ENCODE assay signal across 10 cellular contexts in genomic region chr20:63737690-63737939, GRCh38. TPM values are rescaled to one million over a fixed set of nuclear protein-coding genes. Genes with fewer than 3 reads are reported as not detected.
DNase-seq lines count a peak whose midpoint lies in the region; ATAC-seq and TF ChIP-seq lines count a peak whose summit lies in the region.
"Had no signal": no experiment of that assay in that cellular context is flagged by ENCODE, and none has a peak within 500 bp of the region (broad histone marks: within the 10 kb centered on the region; RNA-seq: fewer than 3 reads in every experiment).

No MANE protein-coding gene starts in this region.

- WGBS in esophagus, 2 donors, result 3 to 12% methylated on average over 14 to 25 of the region's 25 CpGs

- peak overlapping the region; percentile 75 for H3K9ac ChIP-seq in KMS-11

- H3K4me2 ChIP-seq in KMS-11, result peak overlapping the region; percentile 94

- H3K27me3 ChIP-seq in KMS-11 (ENCODE audit: insufficient read depth, low read depth) (no peaks in the 10 kb centered on the region), esophagus (ENCODE audit: control insufficient read depth in 1 of 2, insufficient read depth in 2 of 2, low read length in 2 of 2) (no peaks in the 10 kb centered on the region)

- no peak for ATAC-seq in HG03196 (IDR thresholded peaks at IDR 0.05; ENCODE audit: unreplicated experiment)
- no peak for ATAC-seq in GM18498 (IDR thresholded peaks at IDR 0.05; ENCODE audit: unreplicated experiment)

- H3K79me2 ChIP-seq in KMS-11 (ENCODE audit: insufficient read depth, low read depth), result peaks cover 11% of the 10 kb centered on the region; the same call in 1 of the 2 replicates

- peak overlapping the region; percentile 80 for H3K27ac ChIP-seq in KMS-11
- H3K27ac ChIP-seq in esophagus (ENCODE audit: low read depth in 2 of 2, low read length in 1 of 2), result peak overlapping the region; percentile 27 to 49

- in situ Hi-C loops in GM13977 (cut with MboI; ENCODE audit: low pct_unique_long_range_greater_than_20kb, low sequenced_read_pairs, unreplicated experiment), result no loop called here

- H3K36me3 ChIP-seq in KMS-11 (ENCODE audit: insufficient read depth), result no peaks in the 10 kb centered on the region
- H3K36me3 ChIP-seq in esophagus (ENCODE audit: control insufficient read depth in 2 of 2, insufficient read depth in 2 of 2, low read length in 1 of 2), result peaks cover 0 to 32% of the 10 kb centered on the region in 2 donors

- H2AFZ ChIP-seq in KMS-11 (ENCODE audit: low read depth), result no peak overlapping the region

- DNase-seq in retinal pigment epithelial cell (ENCODE audit: low read depth) (no peak), GM13977 (ENCODE audit: low spot score) (no peak)
- DNase-seq: DMS79 treated with DMSO at 0.1 percent for 48 hours, MV-4-11, NCI-H82 had no signal

- H4K20me1 ChIP-seq in KMS-11 (ENCODE audit: insufficient read depth), result no peaks in the 10 kb centered on the region

- H3K4me1 ChIP-seq in KMS-11 (ENCODE audit: low read depth, poor library complexity, severe bottlenecking), result peaks cover 40% of the 10 kb centered on the region
- peaks cover 6 to 31% of the 10 kb centered on the region in 2 donors for H3K4me1 ChIP-seq in esophagus (ENCODE audit: control insufficient read depth in 2 of 2, insufficient read depth in 2 of 2, low read length in 1 of 2)

- H3K4me3 ChIP-seq in GM08714 (ENCODE audit: low read length) (peak overlapping the region; percentile 55; the same call in 1 of the 2 replicates), KMS-11 (IDR thresholded peaks at IDR 0.05; ENCODE audit: insufficient read depth, low read depth, low read length) (no peak overlapping the region), esophagus (ENCODE audit: low read depth in 1 of 2, low read length in 2 of 2) (peak overlapping the region; percentile 25 to 51), retinal pigment epithelial cell (ENCODE audit: low read length) (peak overlapping the region; percentile 24)

- TF ChIP-seq CTCF in KMS-11 (conservative IDR thresholded peaks at IDR 0.05; ENCODE audit: low read depth, low read length) (no peak), retinal pigment epithelial cell (conservative IDR thresholded peaks at IDR 0.05; ENCODE audit: low read depth, low read length) (no peak), GM13977 (IDR thresholded peaks at IDR 0.05; ENCODE audit: extremely low read depth, insufficient read depth, missing control alignments) (no peak)

- no peaks in the 10 kb centered on the region for H3K9me3 ChIP-seq in esophagus (ENCODE audit: control insufficient read depth in 2 of 2, insufficient read depth in 1 of 2, low read depth in 1 of 2, low read length in 1 of 2)

RNA-seq across cellular contexts. Expression of gene LIME1, which starts 1.2 kb away (rescaled TPM):
- 10 to 100 TPM; 12.6 to 24.5 TPM for polyA plus RNA-seq in esophagus

RNA-seq across cellular contexts. Expression of gene SLC2A4RG, which starts 2.0 kb away (rescaled TPM):
- 10 to 100 TPM; 43.8 to 77.5 TPM for polyA plus RNA-seq in esophagus

RNA-seq across cellular contexts. Expression of gene ZGPAT, which starts 29.8 kb away (rescaled TPM):
- 10 to 100 TPM; 24.4 to 38.9 TPM for polyA plus RNA-seq in esophagus

RNA-seq across cellular contexts. Expression of gene ARFRP1, which starts 29.8 kb away (rescaled TPM):
- 10 to 100 TPM; 33.9 to 35.4 TPM for polyA plus RNA-seq in esophagus

RNA-seq across cellular contexts. Expression of gene TNFRSF6B, which starts 41.2 kb away (rescaled TPM):
- polyA plus RNA-seq in esophagus, result 10 to 100 TPM in 1 of 2 donors, 1 to 10 TPM in 1; 2.6 to 15.2 TPM
